ENCODE assay signal across 8 cellular contexts in the genomic region with DNA sequence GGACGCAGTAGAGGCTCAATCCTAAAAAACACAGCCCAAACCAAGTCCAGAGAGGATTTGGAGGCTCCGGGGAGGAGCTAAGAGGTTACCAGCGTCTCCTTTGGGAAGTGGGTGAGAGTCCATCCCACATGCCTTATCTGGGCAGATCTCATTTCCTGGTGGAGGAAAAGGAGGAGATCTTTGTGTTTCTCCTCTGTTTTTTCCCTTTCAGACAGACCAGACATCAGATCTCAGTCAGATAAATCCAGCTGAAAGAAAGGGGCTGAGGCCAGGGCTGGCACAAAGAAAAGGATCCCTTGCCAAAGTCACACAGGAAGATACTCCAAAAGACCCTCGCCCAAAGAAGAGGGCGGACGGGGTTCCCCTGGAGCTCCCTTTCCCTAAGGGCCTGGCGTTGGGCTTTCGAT. TPM values are rescaled to one million over a fixed set of nuclear protein-coding genes. Genes with fewer than 3 reads are reported as not detected.
DNase-seq lines count a peak whose midpoint lies in the region; ATAC-seq and TF ChIP-seq lines count a peak whose summit lies in the region.

No MANE protein-coding gene starts in this region.

- H3K4me1 ChIP-seq in endodermal cell (ENCODE audit: control insufficient read depth, insufficient read depth, low read length) (no peaks in the 10 kb centered on the region), upper lobe of right lung (peaks cover 29% of the 10 kb centered on the region)

- H3K36me3 ChIP-seq in endodermal cell (ENCODE audit: control insufficient read depth, insufficient read depth, low read length), result no peaks in the 10 kb centered on the region
- H3K36me3 ChIP-seq in upper lobe of right lung, result no peaks in the 10 kb centered on the region

- peaks cover 17% of the 10 kb centered on the region for H3K27me3 Mint-ChIP-seq in activated naive CD8-positive, alpha-beta T cell treated with anti-CD3 and anti-CD28 coated beads, Interleukin-2, amount 10 ng/mL, durations not matched to agents 7 days and 5 days
- H3K27me3 Mint-ChIP-seq in activated naive CD8-positive, alpha-beta T cell treated with anti-CD3 and anti-CD28 coated beads, Interleukin-2, amount 50 U/mL, for 24 hours, result peaks cover 17% of the 10 kb centered on the region
- peaks cover 47% of the 10 kb centered on the region for H3K27me3 Mint-ChIP-seq in endodermal cell (ENCODE audit: insufficient read depth)
- peaks cover 0 to 12% (median 7%) of the 10 kb centered on the region in 5 donors for H3K27me3 Mint-ChIP-seq in naive thymus-derived CD8-positive, alpha-beta T cell

- intact Hi-C loops in upper lobe of right lung (cut with DNase I), result loop anchor here (10.0 kb wide), 1 partner anchor 101 kb away; no protein-coding TSS in a partner anchor

- H3K4me1 Mint-ChIP-seq in activated naive CD8-positive, alpha-beta T cell treated with anti-CD3 and anti-CD28 coated beads, Interleukin-2, amount 10 ng/mL, durations not matched to agents 7 days and 5 days, result peaks cover 2% of the 10 kb centered on the region
- H3K4me1 Mint-ChIP-seq in activated naive CD8-positive, alpha-beta T cell treated with anti-CD3 and anti-CD28 coated beads, Interleukin-2, amount 50 U/mL, for 24 hours, result peaks cover 5% of the 10 kb centered on the region
- peaks cover 2% of the 10 kb centered on the region for H3K4me1 Mint-ChIP-seq in endodermal cell
- peaks cover 0 to 7% (median 3%) of the 10 kb centered on the region in 4 donors for H3K4me1 Mint-ChIP-seq in naive thymus-derived CD8-positive, alpha-beta T cell

- H3K9me3 ChIP-seq in endodermal cell (ENCODE audit: control insufficient read depth, low read length), result no peaks in the 10 kb centered on the region
- peaks cover 4% of the 10 kb centered on the region for H3K9me3 ChIP-seq in upper lobe of right lung

- no peak overlapping the region for H3K27ac Mint-ChIP-seq in activated naive CD8-positive, alpha-beta T cell treated with anti-CD3 and anti-CD28 coated beads, Interleukin-2, amount 10 ng/mL, durations not matched to agents 7 days and 5 days
- H3K27ac Mint-ChIP-seq in activated naive CD8-positive, alpha-beta T cell treated with anti-CD3 and anti-CD28 coated beads, Interleukin-2, amount 50 U/mL, for 24 hours, result no peak overlapping the region
- no peak overlapping the region for H3K27ac Mint-ChIP-seq in endodermal cell
- peak overlapping the region in 4 of 10 donors; percentile 15 to 91 (median 88) for H3K27ac Mint-ChIP-seq in naive thymus-derived CD8-positive, alpha-beta T cell

- H3K36me3 Mint-ChIP-seq in activated naive CD8-positive, alpha-beta T cell treated with anti-CD3 and anti-CD28 coated beads, Interleukin-2, amount 10 ng/mL, durations not matched to agents 7 days and 5 days, result no peaks in the 10 kb centered on the region
- H3K36me3 Mint-ChIP-seq in activated naive CD8-positive, alpha-beta T cell treated with anti-CD3 and anti-CD28 coated beads, Interleukin-2, amount 50 U/mL, for 24 hours (ENCODE audit: low read depth), result no peaks in the 10 kb centered on the region
- no peaks in the 10 kb centered on the region for H3K36me3 Mint-ChIP-seq in endodermal cell (ENCODE audit: low read depth)
- peaks cover 0 to 9% (median 0%) of the 10 kb centered on the region in 3 donors for H3K36me3 Mint-ChIP-seq in naive thymus-derived CD8-positive, alpha-beta T cell

- H3K4me3 Mint-ChIP-seq in activated naive CD8-positive, alpha-beta T cell treated with anti-CD3 and anti-CD28 coated beads, Interleukin-2, amount 10 ng/mL, durations not matched to agents 7 days and 5 days, result peak overlapping the region; percentile 82
- H3K4me3 Mint-ChIP-seq in activated naive CD8-positive, alpha-beta T cell treated with anti-CD3 and anti-CD28 coated beads, Interleukin-2, amount 50 U/mL, for 24 hours, result no peak overlapping the region
- H3K4me3 Mint-ChIP-seq in endodermal cell, result no peak overlapping the region
- H3K4me3 Mint-ChIP-seq in naive thymus-derived CD8-positive, alpha-beta T cell, result peak overlapping the region in 9 of 10 donors; percentile 80 to 92 (median 87)

- WGBS in endodermal cell (ENCODE audit: insufficient coverage in 1 of 2, insufficient read length in 1 of 2), 2 experiments, result 75 to 79% methylated on average over 2 to 8 of the region's 8 CpGs

- H3K27ac ChIP-seq in endodermal cell (ENCODE audit: low read depth, low read length) (peak overlapping the region; percentile 96), upper lobe of right lung (peak overlapping the region; percentile 94)

- POLR2A ChIA-PET in activated naive CD8-positive, alpha-beta T cell treated with anti-CD3 and anti-CD28 coated beads, Interleukin-2, amount 10 ng/mL, durations not matched to agents 7 days and 5 days (lab: Charles Lee), result no interaction called here
- POLR2A ChIA-PET in naive thymus-derived CD8-positive, alpha-beta T cell (lab: Charles Lee), result interaction anchor here (3.8 kb wide), 1 partner anchor 84 kb away, joined by 17 read pairs; a partner anchor contains a TSS

- no peak for TF ChIP-seq CTCF in endodermal cell (conservative IDR thresholded peaks at IDR 0.05)
- TF ChIP-seq CTCF in upper lobe of right lung (IDR thresholded peaks at IDR 0.05), result no peak

- H3K4me3 ChIP-seq in endodermal cell (ENCODE audit: low read length) (no peak overlapping the region), upper lobe of right lung (peak overlapping the region; percentile 62)

- no peak for DNase-seq in activated naive CD8-positive, alpha-beta T cell treated with anti-CD3 and anti-CD28 coated beads, Interleukin-2, amount 10 ng/mL, durations not matched to agents 7 days and 5 days
- DNase-seq in activated naive CD8-positive, alpha-beta T cell treated with anti-CD3 and anti-CD28 coated beads, Interleukin-2, amount 50 U/mL, for 24 hours, result no peak
- DNase-seq in endodermal cell, result no peak
- DNase-seq in naive thymus-derived CD8-positive, alpha-beta T cell, result no peak
- DNase-seq in upper lobe of right lung, result no peak
- no peak for DNase-seq in HuH-7.5 (ENCODE audit: low spot score)
- no peak for DNase-seq in activated CD4-positive, alpha-beta T cell treated with anti-CD3 and anti-CD28 coated beads for 4 hours

- no peak for ATAC-seq in activated naive CD8-positive, alpha-beta T cell treated with anti-CD3 and anti-CD28 coated beads, Interleukin-2, amount 10 ng/mL, durations not matched to agents 7 days and 5 days (ENCODE audit: low read depth)
- ATAC-seq in activated naive CD8-positive, alpha-beta T cell treated with anti-CD3 and anti-CD28 coated beads, Interleukin-2, amount 50 U/mL, for 24 hours, result no peak
- ATAC-seq in naive thymus-derived CD8-positive, alpha-beta T cell, result no peak
- ATAC-seq in upper lobe of right lung (no peak), GM21390 (IDR thresholded peaks at IDR 0.05; ENCODE audit: unreplicated experiment) (no peak)

- H3K9me3 Mint-ChIP-seq in activated naive CD8-positive, alpha-beta T cell treated with anti-CD3 and anti-CD28 coated beads, Interleukin-2, amount 10 ng/mL, durations not matched to agents 7 days and 5 days, result peaks cover 2% of the 10 kb centered on the region
- H3K9me3 Mint-ChIP-seq in activated naive CD8-positive, alpha-beta T cell treated with anti-CD3 and anti-CD28 coated beads, Interleukin-2, amount 50 U/mL, for 24 hours, result no peaks in the 10 kb centered on the region
- no peaks in the 10 kb centered on the region for H3K9me3 Mint-ChIP-seq in endodermal cell
- peaks cover 0 to 9% (median 3%) of the 10 kb centered on the region in 9 donors for H3K9me3 Mint-ChIP-seq in naive thymus-derived CD8-positive, alpha-beta T cell

- H3K9ac ChIP-seq in endodermal cell (ENCODE audit: extremely low read depth, low read length, poor library complexity, severe bottlenecking), result no peak overlapping the region

- H3K27me3 ChIP-seq in endodermal cell (ENCODE audit: control insufficient read depth, insufficient read depth, low read length, poor library complexity, severe bottlenecking) (peaks cover 45% of the 10 kb centered on the region), upper lobe of right lung (no peaks in the 10 kb centered on the region)

RNA-seq across cellular contexts. Expression of a gene that starts 58.3 kb away (rescaled TPM):
- 10 to 100 TPM; 40.8 to 42.3 TPM for total RNA-seq in activated naive CD8-positive, alpha-beta T cell treated with anti-CD3 and anti-CD28 coated beads, Interleukin-2, amount 10 ng/mL, durations not matched to agents 7 days and 5 days
- 10 to 100 TPM in 1 of 2 donors, 1 to 10 TPM in 1; 9.6 to 14.4 TPM for total RNA-seq in endodermal cell
- 9.8 TPM for polyA plus RNA-seq in endodermal cell (2013, experiment 1 of 2)
- polyA plus RNA-seq in endodermal cell (2013, experiment 2 of 2), result 9.0 TPM
- 10 to 100 TPM; 13.7 to 16.1 TPM for total RNA-seq in naive thymus-derived CD8-positive, alpha-beta T cell
- 10 to 100 TPM in 1 of 3 donors, 1 to 10 TPM in 2; 8.1 to 26.0 (median 9.4) TPM for polyA plus RNA-seq in naive thymus-derived CD8-positive, alpha-beta T cell
- total RNA-seq in upper lobe of right lung, result 21.8 TPM

Comparison
In these comparisons a context has a peak if more than half of its experiments do, and no peak if none do; other contexts are left out.
1. H3K4me3 Mint-ChIP-seq: peak in activated naive CD8-positive, alpha-beta T cell treated with anti-CD3 and anti-CD28 coated beads, Interleukin-2, amount 10 ng/mL, durations not matched to agents 7 days and 5 days (single experiment) and naive thymus-derived CD8-positive, alpha-beta T cell (9 of 10); none in activated naive CD8-positive, alpha-beta T cell treated with anti-CD3 and anti-CD28 coated beads, Interleukin-2, amount 50 U/mL, for 24 hours (single experiment) and endodermal cell (single experiment).